In genomic region chr10:89776665-89777064, GRCh38 we compare ENCODE assay signal across 7 cellular contexts.
"Had no signal": no experiment of that assay in that cellular context is flagged by ENCODE, and none has a peak within 500 bp of the region (broad histone marks: within the 10 kb centered on the region; RNA-seq: fewer than 3 reads in every experiment).

No MANE protein-coding gene starts in this region.

- ATAC-seq: GM23338, HepG2 had no signal

- H3K27ac ChIP-seq: HL-60 had no signal

- DNase-seq: H9, HCEC 1CT, HFFc6, KG1 had no signal

- FAIRE-seq: HepG2 had no signal

- H3K4me2 ChIP-seq: GM23338 had no signal

- H3K4me3 ChIP-seq: GM23338 had no signal

- H2AFZ ChIP-seq: GM23338 had no signal
